1 cellular context compared by ENCODE assay signal in the genomic region with DNA sequence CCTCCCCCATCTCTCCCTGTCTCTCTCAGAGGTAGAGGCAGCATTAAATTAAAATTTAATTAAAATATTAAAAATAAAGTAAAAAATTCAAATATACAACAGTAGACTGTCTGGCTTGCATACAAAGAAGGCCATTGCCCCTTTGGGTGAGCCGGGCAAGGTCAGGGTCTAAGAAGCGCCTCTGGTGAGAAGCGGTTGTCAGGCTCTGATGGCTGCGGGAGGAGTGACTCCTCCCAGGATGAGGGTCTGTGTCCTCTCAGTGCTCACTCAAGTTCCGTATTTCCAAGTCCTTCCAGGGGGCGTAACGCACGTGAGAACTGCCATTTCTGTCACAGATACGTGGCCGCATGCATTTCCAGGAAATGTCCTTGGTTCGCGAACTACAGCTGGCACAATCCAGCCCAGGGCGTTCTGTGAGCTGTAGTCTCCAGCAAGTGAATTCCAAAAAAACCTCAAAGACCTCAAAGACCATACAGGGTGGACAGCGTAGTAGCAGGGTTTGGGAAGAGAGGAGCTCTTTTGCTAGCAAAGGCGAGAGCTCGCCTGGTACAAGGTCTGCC.
A peak's percentile ranks its signal among the peaks of the same experiment; 100 is the strongest.
TF ChIP-seq lines count a peak whose summit lies in the region.

No MANE protein-coding gene starts in this region.

TF ChIP-seq in HepG2, 621 proteins besides CTCF, POLR2A, EP300 and RAD21 (continued from another document and continues in another):
- TF ChIP-seq, protein P1, sequence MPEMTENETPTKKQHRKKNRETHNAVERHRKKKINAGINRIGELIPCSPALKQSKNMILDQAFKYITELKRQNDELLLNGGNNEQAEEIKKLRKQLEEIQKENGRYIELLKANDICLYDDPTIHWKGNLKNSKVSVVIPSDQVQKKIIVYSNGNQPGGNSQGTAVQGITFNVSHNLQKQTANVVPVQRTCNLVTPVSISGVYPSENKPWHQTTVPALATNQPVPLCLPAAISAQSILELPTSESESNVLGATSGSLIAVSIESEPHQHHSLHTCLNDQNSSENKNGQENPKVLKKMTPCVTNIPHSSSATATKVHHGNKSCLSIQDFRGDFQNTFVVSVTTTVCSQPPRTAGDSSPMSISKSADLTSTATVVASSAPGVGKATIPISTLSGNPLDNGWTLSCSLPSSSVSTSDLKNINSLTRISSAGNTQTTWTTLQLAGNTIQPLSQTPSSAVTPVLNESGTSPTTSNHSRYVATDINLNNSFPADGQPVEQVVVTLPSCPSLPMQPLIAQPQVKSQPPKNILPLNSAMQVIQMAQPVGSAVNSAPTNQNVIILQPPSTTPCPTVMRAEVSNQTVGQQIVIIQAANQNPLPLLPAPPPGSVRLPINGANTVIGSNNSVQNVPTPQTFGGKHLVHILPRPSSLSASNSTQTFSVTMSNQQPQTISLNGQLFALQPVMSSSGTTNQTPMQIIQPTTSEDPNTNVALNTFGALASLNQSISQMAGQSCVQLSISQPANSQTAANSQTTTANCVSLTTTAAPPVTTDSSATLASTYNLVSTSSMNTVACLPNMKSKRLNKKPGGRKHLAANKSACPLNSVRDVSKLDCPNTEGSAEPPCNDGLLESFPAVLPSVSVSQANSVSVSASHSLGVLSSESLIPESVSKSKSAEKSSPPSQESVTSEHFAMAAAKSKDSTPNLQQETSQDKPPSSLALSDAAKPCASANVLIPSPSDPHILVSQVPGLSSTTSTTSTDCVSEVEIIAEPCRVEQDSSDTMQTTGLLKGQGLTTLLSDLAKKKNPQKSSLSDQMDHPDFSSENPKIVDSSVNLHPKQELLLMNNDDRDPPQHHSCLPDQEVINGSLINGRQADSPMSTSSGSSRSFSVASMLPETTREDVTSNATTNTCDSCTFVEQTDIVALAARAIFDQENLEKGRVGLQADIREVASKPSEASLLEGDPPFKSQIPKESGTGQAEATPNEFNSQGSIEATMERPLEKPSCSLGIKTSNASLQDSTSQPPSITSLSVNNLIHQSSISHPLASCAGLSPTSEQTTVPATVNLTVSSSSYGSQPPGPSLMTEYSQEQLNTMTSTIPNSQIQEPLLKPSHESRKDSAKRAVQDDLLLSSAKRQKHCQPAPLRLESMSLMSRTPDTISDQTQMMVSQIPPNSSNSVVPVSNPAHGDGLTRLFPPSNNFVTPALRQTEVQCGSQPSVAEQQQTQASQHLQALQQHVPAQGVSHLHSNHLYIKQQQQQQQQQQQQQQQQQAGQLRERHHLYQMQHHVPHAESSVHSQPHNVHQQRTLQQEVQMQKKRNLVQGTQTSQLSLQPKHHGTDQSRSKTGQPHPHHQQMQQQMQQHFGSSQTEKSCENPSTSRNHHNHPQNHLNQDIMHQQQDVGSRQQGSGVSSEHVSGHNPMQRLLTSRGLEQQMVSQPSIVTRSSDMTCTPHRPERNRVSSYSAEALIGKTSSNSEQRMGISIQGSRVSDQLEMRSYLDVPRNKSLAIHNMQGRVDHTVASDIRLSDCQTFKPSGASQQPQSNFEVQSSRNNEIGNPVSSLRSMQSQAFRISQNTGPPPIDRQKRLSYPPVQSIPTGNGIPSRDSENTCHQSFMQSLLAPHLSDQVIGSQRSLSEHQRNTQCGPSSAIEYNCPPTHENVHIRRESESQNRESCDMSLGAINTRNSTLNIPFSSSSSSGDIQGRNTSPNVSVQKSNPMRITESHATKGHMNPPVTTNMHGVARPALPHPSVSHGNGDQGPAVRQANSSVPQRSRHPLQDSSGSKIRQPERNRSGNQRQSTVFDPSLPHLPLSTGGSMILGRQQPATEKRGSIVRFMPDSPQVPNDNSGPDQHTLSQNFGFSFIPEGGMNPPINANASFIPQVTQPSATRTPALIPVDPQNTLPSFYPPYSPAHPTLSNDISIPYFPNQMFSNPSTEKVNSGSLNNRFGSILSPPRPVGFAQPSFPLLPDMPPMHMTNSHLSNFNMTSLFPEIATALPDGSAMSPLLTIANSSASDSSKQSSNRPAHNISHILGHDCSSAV (CRISPR knock-in tag; IDR thresholded peaks at IDR 0.05; ENCODE audit: borderline replicate concordance) = no peak
- peak; percentile 22; the same call in 1 of the 2 replicates for TF ChIP-seq HDAC2 (CRISPR knock-in tag; IDR thresholded peaks at IDR 0.05)
- TF ChIP-seq NONO (IDR thresholded peaks at IDR 0.05) = no peak
- peak; percentile 38; the same call in 1 of the 2 replicates for TF ChIP-seq NONO (CRISPR knock-in tag; conservative IDR thresholded peaks at IDR 0.05)
- no peak for TF ChIP-seq KDM5A (IDR thresholded peaks at IDR 0.05; ENCODE audit: borderline replicate concordance, low read length)
- TF ChIP-seq THAP8 (CRISPR knock-in tag; IDR thresholded peaks at IDR 0.05; ENCODE audit: borderline replicate concordance) = no peak
- TF ChIP-seq PCBP2 (optimal IDR thresholded peaks at IDR 0.05; ENCODE audit: low read depth, low read length, poor library complexity, severe bottlenecking) = no peak
- TF ChIP-seq HNRNPK (IDR thresholded peaks at IDR 0.05; ENCODE audit: low read depth, low read length, poor library complexity, severe bottlenecking) = no peak
- peak; percentile 89 for TF ChIP-seq MXD4 (CRISPR knock-in tag; IDR thresholded peaks at IDR 0.05)
- TF ChIP-seq KDM3A (CRISPR knock-in tag; IDR thresholded peaks at IDR 0.05; ENCODE audit: low read depth) = no peak
- TF ChIP-seq ZNF318 (CRISPR knock-in tag; IDR thresholded peaks at IDR 0.05) = no peak
- TF ChIP-seq ZNF7 (CRISPR knock-in tag; IDR thresholded peaks at IDR 0.05) = no peak
- TF ChIP-seq ZNF790 (CRISPR knock-in tag; IDR thresholded peaks at IDR 0.05; ENCODE audit: borderline replicate concordance) = no peak
- no peak for TF ChIP-seq HES4 (CRISPR knock-in tag; IDR thresholded peaks at IDR 0.05; ENCODE audit: borderline replicate concordance)
- TF ChIP-seq SCMH1 (CRISPR knock-in tag; IDR thresholded peaks at IDR 0.05; ENCODE audit: borderline replicate concordance) = no peak
- 0 out of 2 replicates have a peak, but pooled peaks have one; percentile 17 for TF ChIP-seq HOXA3 (CRISPR knock-in tag; IDR thresholded peaks at IDR 0.05)
- TF ChIP-seq ZNF749 (CRISPR knock-in tag; IDR thresholded peaks at IDR 0.05; ENCODE audit: borderline replicate concordance) = peak; percentile 8; the same call in 1 of the 2 replicates
- TF ChIP-seq ZBTB25 (CRISPR knock-in tag; IDR thresholded peaks at IDR 0.05) = no peak
- TF ChIP-seq, protein P2, sequence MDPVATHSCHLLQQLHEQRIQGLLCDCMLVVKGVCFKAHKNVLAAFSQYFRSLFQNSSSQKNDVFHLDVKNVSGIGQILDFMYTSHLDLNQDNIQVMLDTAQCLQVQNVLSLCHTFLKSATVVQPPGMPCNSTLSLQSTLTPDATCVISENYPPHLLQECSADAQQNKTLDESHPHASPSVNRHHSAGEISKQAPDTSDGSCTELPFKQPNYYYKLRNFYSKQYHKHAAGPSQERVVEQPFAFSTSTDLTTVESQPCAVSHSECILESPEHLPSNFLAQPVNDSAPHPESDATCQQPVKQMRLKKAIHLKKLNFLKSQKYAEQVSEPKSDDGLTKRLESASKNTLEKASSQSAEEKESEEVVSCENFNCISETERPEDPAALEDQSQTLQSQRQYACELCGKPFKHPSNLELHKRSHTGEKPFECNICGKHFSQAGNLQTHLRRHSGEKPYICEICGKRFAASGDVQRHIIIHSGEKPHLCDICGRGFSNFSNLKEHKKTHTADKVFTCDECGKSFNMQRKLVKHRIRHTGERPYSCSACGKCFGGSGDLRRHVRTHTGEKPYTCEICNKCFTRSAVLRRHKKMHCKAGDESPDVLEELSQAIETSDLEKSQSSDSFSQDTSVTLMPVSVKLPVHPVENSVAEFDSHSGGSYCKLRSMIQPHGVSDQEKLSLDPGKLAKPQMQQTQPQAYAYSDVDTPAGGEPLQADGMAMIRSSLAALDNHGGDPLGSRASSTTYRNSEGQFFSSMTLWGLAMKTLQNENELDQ (CRISPR knock-in tag; IDR thresholded peaks at IDR 0.05; ENCODE audit: borderline replicate concordance) = no peak
- TF ChIP-seq, protein P3, sequence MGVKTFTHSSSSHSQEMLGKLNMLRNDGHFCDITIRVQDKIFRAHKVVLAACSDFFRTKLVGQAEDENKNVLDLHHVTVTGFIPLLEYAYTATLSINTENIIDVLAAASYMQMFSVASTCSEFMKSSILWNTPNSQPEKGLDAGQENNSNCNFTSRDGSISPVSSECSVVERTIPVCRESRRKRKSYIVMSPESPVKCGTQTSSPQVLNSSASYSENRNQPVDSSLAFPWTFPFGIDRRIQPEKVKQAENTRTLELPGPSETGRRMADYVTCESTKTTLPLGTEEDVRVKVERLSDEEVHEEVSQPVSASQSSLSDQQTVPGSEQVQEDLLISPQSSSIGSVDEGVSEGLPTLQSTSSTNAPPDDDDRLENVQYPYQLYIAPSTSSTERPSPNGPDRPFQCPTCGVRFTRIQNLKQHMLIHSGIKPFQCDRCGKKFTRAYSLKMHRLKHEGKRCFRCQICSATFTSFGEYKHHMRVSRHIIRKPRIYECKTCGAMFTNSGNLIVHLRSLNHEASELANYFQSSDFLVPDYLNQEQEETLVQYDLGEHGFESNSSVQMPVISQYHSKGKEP (CRISPR knock-in tag; IDR thresholded peaks at IDR 0.05) = no peak
- no peak for TF ChIP-seq ELK4 (CRISPR knock-in tag; IDR thresholded peaks at IDR 0.05; ENCODE audit: borderline replicate concordance)
- 0 out of 2 replicates have a peak, but pooled peaks have one; percentile 16 for TF ChIP-seq MED13 (CRISPR knock-in tag; IDR thresholded peaks at IDR 0.05)
- TF ChIP-seq ZNF639 (CRISPR knock-in tag; conservative IDR thresholded peaks at IDR 0.05) = no peak
